8 cellular contexts compared by ENCODE assay signal in genomic region chr17:57868007-57868774, GRCh38. TPM values are rescaled to one million over a fixed set of nuclear protein-coding genes. Genes with fewer than 3 reads are reported as not detected.
DNase-seq lines count a peak whose midpoint lies in the region; ATAC-seq and TF ChIP-seq lines count a peak whose summit lies in the region.

No MANE protein-coding gene starts in this region.

- no peak overlapping the region for H3K4ac ChIP-seq in H9 (ENCODE audit: low read depth, low read length)

- no peak overlapping the region for H3K9ac ChIP-seq in H9 (ENCODE audit: extremely low read depth, insufficient read length, low read length)

- peak; percentile 71 for TF ChIP-seq CTCF in H9 (conservative IDR thresholded peaks at IDR 0.05)

- no peak overlapping the region for H3K4me3 ChIP-seq in skeletal muscle cell (ENCODE audit: low read depth, low read length)

- no peak overlapping the region for H3K56ac ChIP-seq in H9 (ENCODE audit: insufficient read length, low read depth, low read length)

- no peak overlapping the region for H4K5ac ChIP-seq in H9 (ENCODE audit: insufficient read length, low read depth, low read length)

- peak; percentile 83 to 86 for ATAC-seq in activated T-cell treated with anti-CD3 and anti-CD28 coated beads, Interleukin-2, amount 50 U/mL, for 72 hours (replicated peaks in 1 of 2)
- peak; percentile 53 for ATAC-seq in activated naive CD8-positive, alpha-beta T cell treated with anti-CD3 and anti-CD28 coated beads, Interleukin-2, amount 50 U/mL, for 24 hours
- peak; percentile 86 for ATAC-seq in left ventricle myocardium superior

- H3K9me3 Mint-ChIP-seq in activated T-cell treated with anti-CD3 and anti-CD28 coated beads, Interleukin-2, amount 50 U/mL, for 72 hours, result no peaks in the 10 kb centered on the region
- H3K9me3 Mint-ChIP-seq in H9, result no peaks in the 10 kb centered on the region
- no peaks in the 10 kb centered on the region for H3K9me3 Mint-ChIP-seq in activated naive CD8-positive, alpha-beta T cell treated with anti-CD3 and anti-CD28 coated beads, Interleukin-2, amount 50 U/mL, for 24 hours

- peaks cover 3% of the 10 kb centered on the region; the same call in 1 of the 2 replicates for H3K4me1 ChIP-seq in H9 (ENCODE audit: insufficient read depth, low read length)

- no peaks in the 10 kb centered on the region for H3K36me3 Mint-ChIP-seq in activated T-cell treated with anti-CD3 and anti-CD28 coated beads, Interleukin-2, amount 50 U/mL, for 72 hours (ENCODE audit: insufficient read depth in 2 of 2)
- H3K36me3 Mint-ChIP-seq in H9 (ENCODE audit: insufficient read depth in 1 of 3, low read depth in 3 of 3), result peaks cover 4 to 11% (median 9%) of the 10 kb centered on the region in 3 experiments; a peak in 3 of 7 replicates
- no peaks in the 10 kb centered on the region for H3K36me3 Mint-ChIP-seq in activated naive CD8-positive, alpha-beta T cell treated with anti-CD3 and anti-CD28 coated beads, Interleukin-2, amount 50 U/mL, for 24 hours (ENCODE audit: low read depth)

- no peaks in the 10 kb centered on the region for H3K79me1 ChIP-seq in H9 (ENCODE audit: insufficient read depth, low read depth, low read length, poor library complexity, severe bottlenecking)

- no peak overlapping the region for H2BK5ac ChIP-seq in H9 (ENCODE audit: insufficient read length, low read length)

- no peak overlapping the region for H2BK20ac ChIP-seq in H9 (ENCODE audit: low read depth, low read length, poor library complexity, severe bottlenecking)

- H2BK120ac ChIP-seq in H9 (ENCODE audit: low read depth, low read length, poor library complexity, severe bottlenecking), result no peak overlapping the region

- H4K8ac ChIP-seq in H9 (replicated peaks; ENCODE audit: insufficient read length, low read depth, low read length), result no peak overlapping the region

- H3T11ph ChIP-seq in H9 (ENCODE audit: low read length), result no peak overlapping the region

- H4K20me1 ChIP-seq in H9 (ENCODE audit: control insufficient read depth, insufficient read depth, insufficient read length), result no peaks in the 10 kb centered on the region

- no peaks in the 10 kb centered on the region for H3K23me2 ChIP-seq in H9 (ENCODE audit: insufficient read length, low read depth, low read length, poor library complexity, severe bottlenecking)

- no peak overlapping the region for H2BK15ac ChIP-seq in H9 (ENCODE audit: low read depth, low read length)

- H3K27me3 ChIP-seq in H9 (ENCODE audit: insufficient read depth, low read length), result no peaks in the 10 kb centered on the region; the same call in 1 of the 2 replicates

- no peak overlapping the region for H2AK5ac ChIP-seq in H9 (ENCODE audit: insufficient read length, low read length)

- no peak overlapping the region for H3K27ac Mint-ChIP-seq in activated T-cell treated with anti-CD3 and anti-CD28 coated beads, Interleukin-2, amount 50 U/mL, for 72 hours
- peak overlapping the region; percentile 28 to 79 (median 58); a peak in 2 of 7 replicates for H3K27ac Mint-ChIP-seq in H9
- peak overlapping the region; percentile 35 for H3K27ac Mint-ChIP-seq in activated naive CD8-positive, alpha-beta T cell treated with anti-CD3 and anti-CD28 coated beads, Interleukin-2, amount 50 U/mL, for 24 hours

- H2BK12ac ChIP-seq in H9 (ENCODE audit: insufficient read length, low read depth, low read length), result no peak overlapping the region

- peaks cover 9% of the 10 kb centered on the region for H3K4me1 Mint-ChIP-seq in activated T-cell treated with anti-CD3 and anti-CD28 coated beads, Interleukin-2, amount 50 U/mL, for 72 hours (ENCODE audit: low read depth)
- peaks cover 40 to 45% of the 10 kb centered on the region in 2 experiments for H3K4me1 Mint-ChIP-seq in H9
- peaks cover 14% of the 10 kb centered on the region for H3K4me1 Mint-ChIP-seq in activated naive CD8-positive, alpha-beta T cell treated with anti-CD3 and anti-CD28 coated beads, Interleukin-2, amount 50 U/mL, for 24 hours

- no peak overlapping the region for H3K18ac ChIP-seq in H9 (ENCODE audit: insufficient read length, low read depth, low read length)

- no peak overlapping the region for H3K14ac ChIP-seq in H9 (ENCODE audit: insufficient read depth, low read length)

- WGBS in H9 (ENCODE audit: extremely low coverage, insufficient read length, low lambda C conversion rate), result no CpG with 5 or more reads among the region's 18 CpGs

- no peak overlapping the region for H3K27ac ChIP-seq in H9 (ENCODE audit: insufficient read length, low read depth, low read length)

- H2AFZ ChIP-seq in H9 (ENCODE audit: low read length), result no peak overlapping the region

- H3K27me3 Mint-ChIP-seq in activated T-cell treated with anti-CD3 and anti-CD28 coated beads, Interleukin-2, amount 50 U/mL, for 72 hours (ENCODE audit: low read depth), result peaks cover 22% of the 10 kb centered on the region
- H3K27me3 Mint-ChIP-seq in H9 (ENCODE audit: low read depth), result peaks cover 28% of the 10 kb centered on the region
- H3K27me3 Mint-ChIP-seq in activated naive CD8-positive, alpha-beta T cell treated with anti-CD3 and anti-CD28 coated beads, Interleukin-2, amount 50 U/mL, for 24 hours, result peaks cover 17% of the 10 kb centered on the region

- no peak overlapping the region for H4K91ac ChIP-seq in H9 (ENCODE audit: insufficient read length, low read depth, low read length)

- H3K23ac ChIP-seq in H9 (ENCODE audit: insufficient read length, low read depth, low read length), result no peak overlapping the region

- H3K79me2 ChIP-seq in H9 (ENCODE audit: insufficient read depth, low read length), result no peaks in the 10 kb centered on the region

- peak overlapping the region in 1 of 2 donors; percentile 5 for H3K4me3 Mint-ChIP-seq in activated T-cell treated with anti-CD3 and anti-CD28 coated beads, Interleukin-2, amount 50 U/mL, for 72 hours
- peak overlapping the region in 1 of 2 experiments; percentile 44; a peak in 2 of 5 replicates for H3K4me3 Mint-ChIP-seq in H9
- H3K4me3 Mint-ChIP-seq in activated naive CD8-positive, alpha-beta T cell treated with anti-CD3 and anti-CD28 coated beads, Interleukin-2, amount 50 U/mL, for 24 hours, result no peak overlapping the region

- H3K4me2 ChIP-seq in H9 (ENCODE audit: insufficient read depth, insufficient read length, low read length), result no peak overlapping the region

- H3K9me3 ChIP-seq in H9 (ENCODE audit: control insufficient read depth, low read depth, low read length), result no peaks in the 10 kb centered on the region

- intact Hi-C loops in left ventricle myocardium superior (cut with micrococcal nuclease), result no loop called here

- peak; percentile 45 to 48 for DNase-seq in activated T-cell treated with anti-CD3 and anti-CD28 coated beads, Interleukin-2, amount 50 U/mL, for 72 hours
- DNase-seq in activated T-cell treated with anti-CD3 and anti-CD28 coated beads for 4 hours (no peak), H9 (peak; percentile 91), MV-4-11 (lab: John Stamatoyannopoulos, UW) (peak; percentile 98), left ventricle myocardium superior (peak; percentile 86), skeletal muscle cell (ENCODE audit: low read depth) (peak; percentile 76), hippocampal formation (lab: John Stamatoyannopoulos, UW) (no peak)
- DNase-seq in activated naive CD8-positive, alpha-beta T cell treated with anti-CD3 and anti-CD28 coated beads, Interleukin-2, amount 50 U/mL, for 24 hours, result peak; percentile 48

RNA-seq across cellular contexts. Expression of gene MRPS23, which starts 18.3 kb away (rescaled TPM):
- total RNA-seq in activated T-cell treated with anti-CD3 and anti-CD28 coated beads, Interleukin-2, amount 50 U/mL, for 72 hours, result 10 to 100 TPM; 43.4 to 52.7 TPM
- total RNA-seq in H9 (2021) (62.0 and 65.9 TPM in 2 replicates), left ventricle myocardium superior (86.3 TPM)

Comparison
In these comparisons a context has a peak if more than half of its experiments do, and no peak if none do; other contexts are left out.
1. DNase-seq: peak in activated T-cell treated with anti-CD3 and anti-CD28 coated beads, Interleukin-2, amount 50 U/mL, for 72 hours (2 of 2), H9 (single experiment), MV-4-11 (single experiment), activated naive CD8-positive, alpha-beta T cell treated with anti-CD3 and anti-CD28 coated beads, Interleukin-2, amount 50 U/mL, for 24 hours (single experiment), left ventricle myocardium superior (single experiment) and skeletal muscle cell (single experiment); none in activated T-cell treated with anti-CD3 and anti-CD28 coated beads for 4 hours (single experiment) and hippocampal formation (0 of 2).
2. Peak in every context shown above with its lines, with median percentiles within 50 percentile points of each other: ATAC-seq.